ENCODE assay signal across 25 cellular contexts in genomic region chr15:34760909-34761308, GRCh38. TPM values are rescaled to one million over a fixed set of nuclear protein-coding genes. Genes with fewer than 3 reads are reported as not detected.
"Had no signal": no experiment of that assay in that cellular context is flagged by ENCODE, and none has a peak within 500 bp of the region (broad histone marks: within the 10 kb centered on the region; RNA-seq: fewer than 3 reads in every experiment).

No MANE protein-coding gene starts in this region.

- H3K4me3 ChIP-seq: heart left ventricle, psoas muscle, right lobe of liver, tibial artery, upper lobe of left lung, uterus had no signal

- H3K9me3 ChIP-seq: heart left ventricle, psoas muscle, right lobe of liver, tibial artery, upper lobe of left lung, uterus had no signal

- H3K27me3 ChIP-seq: right lobe of liver had no signal

- H3K27ac ChIP-seq: heart left ventricle, psoas muscle, right lobe of liver, tibial artery, upper lobe of left lung, uterus had no signal

- DNase-seq: effector memory CD4-positive, alpha-beta T cell; heart left ventricle; hippocampal formation; kidney glomerular epithelial cell; mammary epithelial cell; naive thymus-derived CD4-positive, alpha-beta T cell; nephron progenitor cell; psoas muscle; retina; right lobe of liver; stimulated activated CD4-positive, alpha-beta T cell treated with anti-CD3 and anti-CD28 coated beads, Interleukin-15, amount 100 ng/mL, for 24 hours; stimulated activated CD4-positive, alpha-beta T cell treated with anti-CD3 and anti-CD28 coated beads, Interleukin-1b, Interleukin-23, amount 100 ng/mL, for 48 hours; stimulated activated CD4-positive, alpha-beta T cell treated with anti-CD3 and anti-CD28 coated beads, Interleukin-4, amount 100 ng/mL, for 24 hours; tibial artery; upper lobe of left lung; uterus had no signal

- ATAC-seq: esophagus mucosa; heart left ventricle; left lobe of liver; naive thymus-derived CD4-positive, alpha-beta T cell; psoas muscle; right lobe of liver; stimulated activated memory B cell treated with anti-CD40 and anti-IgM and Interleukin-4, amounts not matched to agents 10 μg/mL and 1 μg/mL and 100 μg/mL, for 72 hours had no signal

- H3K36me3 ChIP-seq: heart left ventricle, right lobe of liver, tibial artery, upper lobe of left lung, uterus had no signal

- H3K4me1 ChIP-seq: heart left ventricle, psoas muscle, right lobe of liver, tibial artery, upper lobe of left lung, uterus had no signal

RNA-seq across cellular contexts. Expression of gene GJD2, which starts 6.1 kb away (rescaled TPM):
- total RNA-seq: esophagus mucosa; fibroblast of lung; glomerular endothelial cell; left lobe of liver; lower leg skin; mammary epithelial cell; mesenteric fat pad; mononuclear cell; naive thymus-derived CD4-positive, alpha-beta T cell; omental fat pad; psoas muscle; right lobe of liver; upper lobe of left lung had no signal

RNA-seq across cellular contexts. Expression of gene ACTC1, which starts 34.4 kb away (rescaled TPM):
- total RNA-seq: glomerular endothelial cell; left lobe of liver; mammary epithelial cell; mononuclear cell; naive thymus-derived CD4-positive, alpha-beta T cell; upper lobe of left lung had no signal
